ENCODE assay signal across 2 cellular contexts in genomic region chr1:153633161-153633746, GRCh38.
A peak's percentile ranks its signal among the peaks of the same experiment; 100 is the strongest.
TF ChIP-seq lines count a peak whose summit lies in the region.

No MANE protein-coding gene starts in this region.

TF ChIP-seq in H1, 55 proteins besides CTCF, POLR2A, EP300 and RAD21:
- TF ChIP-seq GABPA (IDR thresholded peaks at IDR 0.05; ENCODE audit: borderline replicate concordance, insufficient read depth, low read length) (no peak), KDM1A (IDR thresholded peaks at IDR 0.05; ENCODE audit: borderline replicate concordance, low read length) (peak; percentile 55; the same call in 1 of the 2 replicates), HDAC2 (IDR thresholded peaks at IDR 0.05; ENCODE audit: borderline replicate concordance in 1 of 2, low read depth in 2 of 2, low read length in 2 of 2) (0 out of 4 replicates have a peak, but pooled peaks of 1 of the 2 experiments have one; percentile 10), JUND (IDR thresholded peaks at IDR 0.05; ENCODE audit: low read length) (no peak), BACH1 (IDR thresholded peaks at IDR 0.05; ENCODE audit: low read length) (no peak)

TF ChIP-seq in neural cell, 6 proteins besides CTCF, POLR2A, EP300 and RAD21:
- no peak for TF ChIP-seq SMC3 (conservative IDR thresholded peaks at IDR 0.05; ENCODE audit: poor library complexity)
- TF ChIP-seq TAF1 (IDR thresholded peaks at IDR 0.05; ENCODE audit: low read depth) = no peak
